Comparison of ENCODE assay signal across 1 cellular context in genomic region chr3:49799105-49799504, GRCh38.
TF ChIP-seq lines count a peak whose summit lies in the region.

No MANE protein-coding gene starts in this region.

TF ChIP-seq in HepG2, 621 proteins besides CTCF, POLR2A, EP300 and RAD21:
- TF ChIP-seq NKX3-1 (CRISPR knock-in tag; IDR thresholded peaks at IDR 0.05) (no peak), ZNF687 (CRISPR knock-in tag; IDR thresholded peaks at IDR 0.05) (peak; percentile 23; the same call in 1 of the 2 replicates), ZNF749 (CRISPR knock-in tag; IDR thresholded peaks at IDR 0.05; ENCODE audit: borderline replicate concordance) (no peak), ZNF770 (CRISPR knock-in tag; IDR thresholded peaks at IDR 0.05) (no peak), PAXIP1 (CRISPR knock-in tag; conservative IDR thresholded peaks at IDR 0.05) (no peak), ZNF597 (CRISPR knock-in tag; IDR thresholded peaks at IDR 0.05) (no peak), ZNF235 (CRISPR knock-in tag; IDR thresholded peaks at IDR 0.05; ENCODE audit: borderline replicate concordance) (0 out of 2 replicates have a peak, but pooled peaks have one; percentile 40), HNRNPL (IDR thresholded peaks at IDR 0.05; ENCODE audit: low read depth, low read length) (0 out of 2 replicates have a peak, but pooled peaks have one; percentile 44), ZC3H4 (CRISPR knock-in tag; IDR thresholded peaks at IDR 0.05; ENCODE audit: borderline replicate concordance) (no peak)
- TF ChIP-seq, protein P1, sequence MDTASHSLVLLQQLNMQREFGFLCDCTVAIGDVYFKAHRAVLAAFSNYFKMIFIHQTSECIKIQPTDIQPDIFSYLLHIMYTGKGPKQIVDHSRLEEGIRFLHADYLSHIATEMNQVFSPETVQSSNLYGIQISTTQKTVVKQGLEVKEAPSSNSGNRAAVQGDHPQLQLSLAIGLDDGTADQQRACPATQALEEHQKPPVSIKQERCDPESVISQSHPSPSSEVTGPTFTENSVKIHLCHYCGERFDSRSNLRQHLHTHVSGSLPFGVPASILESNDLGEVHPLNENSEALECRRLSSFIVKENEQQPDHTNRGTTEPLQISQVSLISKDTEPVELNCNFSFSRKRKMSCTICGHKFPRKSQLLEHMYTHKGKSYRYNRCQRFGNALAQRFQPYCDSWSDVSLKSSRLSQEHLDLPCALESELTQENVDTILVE (CRISPR knock-in tag; IDR thresholded peaks at IDR 0.05): no peak
- TF ChIP-seq, protein P2, sequence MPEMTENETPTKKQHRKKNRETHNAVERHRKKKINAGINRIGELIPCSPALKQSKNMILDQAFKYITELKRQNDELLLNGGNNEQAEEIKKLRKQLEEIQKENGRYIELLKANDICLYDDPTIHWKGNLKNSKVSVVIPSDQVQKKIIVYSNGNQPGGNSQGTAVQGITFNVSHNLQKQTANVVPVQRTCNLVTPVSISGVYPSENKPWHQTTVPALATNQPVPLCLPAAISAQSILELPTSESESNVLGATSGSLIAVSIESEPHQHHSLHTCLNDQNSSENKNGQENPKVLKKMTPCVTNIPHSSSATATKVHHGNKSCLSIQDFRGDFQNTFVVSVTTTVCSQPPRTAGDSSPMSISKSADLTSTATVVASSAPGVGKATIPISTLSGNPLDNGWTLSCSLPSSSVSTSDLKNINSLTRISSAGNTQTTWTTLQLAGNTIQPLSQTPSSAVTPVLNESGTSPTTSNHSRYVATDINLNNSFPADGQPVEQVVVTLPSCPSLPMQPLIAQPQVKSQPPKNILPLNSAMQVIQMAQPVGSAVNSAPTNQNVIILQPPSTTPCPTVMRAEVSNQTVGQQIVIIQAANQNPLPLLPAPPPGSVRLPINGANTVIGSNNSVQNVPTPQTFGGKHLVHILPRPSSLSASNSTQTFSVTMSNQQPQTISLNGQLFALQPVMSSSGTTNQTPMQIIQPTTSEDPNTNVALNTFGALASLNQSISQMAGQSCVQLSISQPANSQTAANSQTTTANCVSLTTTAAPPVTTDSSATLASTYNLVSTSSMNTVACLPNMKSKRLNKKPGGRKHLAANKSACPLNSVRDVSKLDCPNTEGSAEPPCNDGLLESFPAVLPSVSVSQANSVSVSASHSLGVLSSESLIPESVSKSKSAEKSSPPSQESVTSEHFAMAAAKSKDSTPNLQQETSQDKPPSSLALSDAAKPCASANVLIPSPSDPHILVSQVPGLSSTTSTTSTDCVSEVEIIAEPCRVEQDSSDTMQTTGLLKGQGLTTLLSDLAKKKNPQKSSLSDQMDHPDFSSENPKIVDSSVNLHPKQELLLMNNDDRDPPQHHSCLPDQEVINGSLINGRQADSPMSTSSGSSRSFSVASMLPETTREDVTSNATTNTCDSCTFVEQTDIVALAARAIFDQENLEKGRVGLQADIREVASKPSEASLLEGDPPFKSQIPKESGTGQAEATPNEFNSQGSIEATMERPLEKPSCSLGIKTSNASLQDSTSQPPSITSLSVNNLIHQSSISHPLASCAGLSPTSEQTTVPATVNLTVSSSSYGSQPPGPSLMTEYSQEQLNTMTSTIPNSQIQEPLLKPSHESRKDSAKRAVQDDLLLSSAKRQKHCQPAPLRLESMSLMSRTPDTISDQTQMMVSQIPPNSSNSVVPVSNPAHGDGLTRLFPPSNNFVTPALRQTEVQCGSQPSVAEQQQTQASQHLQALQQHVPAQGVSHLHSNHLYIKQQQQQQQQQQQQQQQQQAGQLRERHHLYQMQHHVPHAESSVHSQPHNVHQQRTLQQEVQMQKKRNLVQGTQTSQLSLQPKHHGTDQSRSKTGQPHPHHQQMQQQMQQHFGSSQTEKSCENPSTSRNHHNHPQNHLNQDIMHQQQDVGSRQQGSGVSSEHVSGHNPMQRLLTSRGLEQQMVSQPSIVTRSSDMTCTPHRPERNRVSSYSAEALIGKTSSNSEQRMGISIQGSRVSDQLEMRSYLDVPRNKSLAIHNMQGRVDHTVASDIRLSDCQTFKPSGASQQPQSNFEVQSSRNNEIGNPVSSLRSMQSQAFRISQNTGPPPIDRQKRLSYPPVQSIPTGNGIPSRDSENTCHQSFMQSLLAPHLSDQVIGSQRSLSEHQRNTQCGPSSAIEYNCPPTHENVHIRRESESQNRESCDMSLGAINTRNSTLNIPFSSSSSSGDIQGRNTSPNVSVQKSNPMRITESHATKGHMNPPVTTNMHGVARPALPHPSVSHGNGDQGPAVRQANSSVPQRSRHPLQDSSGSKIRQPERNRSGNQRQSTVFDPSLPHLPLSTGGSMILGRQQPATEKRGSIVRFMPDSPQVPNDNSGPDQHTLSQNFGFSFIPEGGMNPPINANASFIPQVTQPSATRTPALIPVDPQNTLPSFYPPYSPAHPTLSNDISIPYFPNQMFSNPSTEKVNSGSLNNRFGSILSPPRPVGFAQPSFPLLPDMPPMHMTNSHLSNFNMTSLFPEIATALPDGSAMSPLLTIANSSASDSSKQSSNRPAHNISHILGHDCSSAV (CRISPR knock-in tag; IDR thresholded peaks at IDR 0.05; ENCODE audit: borderline replicate concordance): no peak
- TF ChIP-seq, protein P3, sequence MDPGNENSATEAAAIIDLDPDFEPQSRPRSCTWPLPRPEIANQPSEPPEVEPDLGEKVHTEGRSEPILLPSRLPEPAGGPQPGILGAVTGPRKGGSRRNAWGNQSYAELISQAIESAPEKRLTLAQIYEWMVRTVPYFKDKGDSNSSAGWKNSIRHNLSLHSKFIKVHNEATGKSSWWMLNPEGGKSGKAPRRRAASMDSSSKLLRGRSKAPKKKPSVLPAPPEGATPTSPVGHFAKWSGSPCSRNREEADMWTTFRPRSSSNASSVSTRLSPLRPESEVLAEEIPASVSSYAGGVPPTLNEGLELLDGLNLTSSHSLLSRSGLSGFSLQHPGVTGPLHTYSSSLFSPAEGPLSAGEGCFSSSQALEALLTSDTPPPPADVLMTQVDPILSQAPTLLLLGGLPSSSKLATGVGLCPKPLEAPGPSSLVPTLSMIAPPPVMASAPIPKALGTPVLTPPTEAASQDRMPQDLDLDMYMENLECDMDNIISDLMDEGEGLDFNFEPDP (CRISPR knock-in tag; conservative IDR thresholded peaks at IDR 0.05): no peak
